Comparison of ENCODE assay signal across 30 cellular contexts in genomic region chr11:34587282-34587677, GRCh38. TPM values are rescaled to one million over a fixed set of nuclear protein-coding genes. Genes with fewer than 3 reads are reported as not detected.
"Had no signal": no experiment of that assay in that cellular context is flagged by ENCODE, and none has a peak within 500 bp of the region (broad histone marks: within the 10 kb centered on the region; RNA-seq: fewer than 3 reads in every experiment).

No MANE protein-coding gene starts in this region.

- ATAC-seq: activated CD8-positive, alpha-beta memory T cell treated with anti-CD3 and anti-CD28 coated beads, Interleukin-2, amount 10 ng/mL, durations not matched to agents 7 days and 5 days; activated CD8-positive, alpha-beta T cell treated with anti-CD3 and anti-CD28 coated beads, Interleukin-2, amount 10 ng/mL, durations not matched to agents 7 days and 5 days; activated naive CD8-positive, alpha-beta T cell treated with anti-CD3 and anti-CD28 coated beads, Interleukin-2, amount 50 U/mL, for 24 hours; foreskin keratinocyte; natural killer cell; T-helper 17 cell had no signal

- H3K27ac ChIP-seq: breast epithelium, foreskin keratinocyte, heart right ventricle, left lung, lower lobe of right lung, neural progenitor cell, parathyroid adenoma, psoas muscle, suprapubic skin, tibial artery had no signal

- H3K36me3 Mint-ChIP-seq: activated CD8-positive, alpha-beta memory T cell treated with anti-CD3 and anti-CD28 coated beads, Interleukin-2, amount 10 ng/mL, durations not matched to agents 7 days and 5 days; activated naive CD4-positive, alpha-beta T cell treated with anti-CD3 and anti-CD28 coated beads, Interleukin-2, amount 50 U/mL, for 24 hours; natural killer cell; neural progenitor cell had no signal

- H3K36me3 ChIP-seq: breast epithelium, heart right ventricle, left lung, lower lobe of right lung, neural progenitor cell, suprapubic skin, tibial artery had no signal

- H3K27ac Mint-ChIP-seq: activated CD8-positive, alpha-beta memory T cell treated with anti-CD3 and anti-CD28 coated beads, Interleukin-2, amount 10 ng/mL, durations not matched to agents 7 days and 5 days; activated CD8-positive, alpha-beta T cell treated with anti-CD3 and anti-CD28 coated beads, Interleukin-2, amount 10 ng/mL, durations not matched to agents 7 days and 5 days; activated naive CD4-positive, alpha-beta T cell treated with anti-CD3 and anti-CD28 coated beads, Interleukin-2, amount 50 U/mL, for 24 hours; activated naive CD8-positive, alpha-beta T cell treated with anti-CD3 and anti-CD28 coated beads, Interleukin-2, amount 50 U/mL, for 24 hours; activated T-helper 2 cell treated with anti-CD3 and anti-CD28 coated beads, Interferon-gamma antibody, Interleukin-2, Interleukin-4, amounts not matched to agents 10 μg/mL and 5 μg/mL and 100 μg/mL, durations not matched to agents 14 hours and 24 hours and 36 hours; natural killer cell had no signal

- H3K79me2 ChIP-seq: parathyroid adenoma had no signal

- H3K4me3 ChIP-seq: left lung, lower lobe of right lung, neural progenitor cell, psoas muscle, smooth muscle cell, suprapubic skin, tibial artery had no signal

- H3K4me2 ChIP-seq: smooth muscle cell had no signal

- H3K9me3 Mint-ChIP-seq: activated naive CD4-positive, alpha-beta T cell treated with anti-CD3 and anti-CD28 coated beads, Interleukin-2, amount 50 U/mL, for 24 hours; activated naive CD8-positive, alpha-beta T cell treated with anti-CD3 and anti-CD28 coated beads, Interleukin-2, amount 50 U/mL, for 24 hours; activated T-helper 2 cell treated with anti-CD3 and anti-CD28 coated beads, Interferon-gamma antibody, Interleukin-2, Interleukin-4, amounts not matched to agents 10 μg/mL and 5 μg/mL and 100 μg/mL, durations not matched to agents 14 hours and 24 hours and 36 hours; central memory CD8-positive, alpha-beta T cell; natural killer cell had no signal

- H2AFZ ChIP-seq: parathyroid adenoma had no signal

- H3K9ac ChIP-seq: neural progenitor cell, parathyroid adenoma had no signal

- H3K4me3 Mint-ChIP-seq: activated CD8-positive, alpha-beta memory T cell treated with anti-CD3 and anti-CD28 coated beads, Interleukin-2, amount 10 ng/mL, durations not matched to agents 7 days and 5 days; activated CD8-positive, alpha-beta T cell treated with anti-CD3 and anti-CD28 coated beads, Interleukin-2, amount 10 ng/mL, durations not matched to agents 7 days and 5 days; activated naive CD4-positive, alpha-beta T cell treated with anti-CD3 and anti-CD28 coated beads, Interleukin-2, amount 50 U/mL, for 24 hours; activated naive CD8-positive, alpha-beta T cell treated with anti-CD3 and anti-CD28 coated beads, Interleukin-2, amount 50 U/mL, for 24 hours; central memory CD8-positive, alpha-beta T cell; natural killer cell; neural progenitor cell; T-helper 17 cell had no signal

- H3K9me3 ChIP-seq: breast epithelium, heart right ventricle, left lung, lower lobe of right lung, psoas muscle, suprapubic skin, tibial artery had no signal

- H3K27me3 ChIP-seq: breast epithelium, dorsolateral prefrontal cortex, foreskin keratinocyte, left lung, neural progenitor cell, suprapubic skin had no signal

- DNase-seq: activated CD4-positive, alpha-beta T cell treated with anti-CD3 and anti-CD28 coated beads for 1 hour; activated CD4-positive, alpha-beta T cell treated with anti-CD3 and anti-CD28 coated beads, Interleukin-2, amount 50 U/mL, for 1 hour; activated CD8-positive, alpha-beta memory T cell treated with anti-CD3 and anti-CD28 coated beads, Interleukin-2, amount 10 ng/mL, durations not matched to agents 7 days and 5 days; activated CD8-positive, alpha-beta T cell treated with anti-CD3 and anti-CD28 coated beads, Interleukin-2, amount 10 ng/mL, durations not matched to agents 7 days and 5 days; activated naive CD8-positive, alpha-beta T cell treated with anti-CD3 and anti-CD28 coated beads, Interleukin-2, amount 50 U/mL, for 24 hours; activated T-cell treated with anti-CD3 and anti-CD28 coated beads, Interleukin-2, amount 50 U/mL, for 48 hours; dorsolateral prefrontal cortex; effector memory CD4-positive, alpha-beta T cell; erythroblast; foreskin keratinocyte; heart right ventricle; left lung; lower lobe of right lung; mesendoderm; natural killer cell; occipital lobe; psoas muscle; stimulated activated naive CD4-positive, alpha-beta T cell; T-helper 17 cell; T1000; tibial artery had no signal

RNA-seq across cellular contexts. Expression of gene EHF, which starts 33.6 kb away (rescaled TPM):
- total RNA-seq: activated CD8-positive, alpha-beta T cell treated with anti-CD3 and anti-CD28 coated beads, Interleukin-2, amount 10 ng/mL, durations not matched to agents 7 days and 5 days; activated T-helper 2 cell treated with anti-CD3 and anti-CD28 coated beads, Interferon-gamma antibody, Interleukin-2, Interleukin-4, amounts not matched to agents 10 μg/mL and 5 μg/mL and 100 μg/mL, durations not matched to agents 14 hours and 24 hours and 36 hours; glomerular endothelial cell; natural killer cell had no signal
